24 cellular contexts compared by ENCODE assay signal in the genomic region with DNA sequence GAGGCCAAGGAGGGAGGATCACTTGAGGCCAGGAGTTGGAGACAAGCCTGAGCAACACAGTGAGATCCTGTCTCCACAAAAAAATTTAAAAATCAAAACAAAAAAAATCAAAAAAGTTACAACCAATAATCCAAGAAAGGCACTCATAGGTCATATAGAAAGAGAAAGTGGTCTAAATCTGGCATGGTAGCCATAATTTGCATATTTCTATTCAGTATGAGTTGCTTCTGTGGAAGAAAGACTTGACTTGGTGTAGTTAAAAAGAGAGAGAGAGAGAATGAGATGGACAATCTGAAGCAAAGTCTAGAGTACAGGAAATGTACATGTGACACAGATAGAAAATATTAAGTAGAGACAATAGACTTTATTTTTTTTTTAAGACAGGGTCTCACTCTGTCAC. TPM values are rescaled to one million over a fixed set of nuclear protein-coding genes. Genes with fewer than 3 reads are reported as not detected.
DNase-seq lines count a peak whose midpoint lies in the region; ATAC-seq and TF ChIP-seq lines count a peak whose summit lies in the region.
"Had no signal": no experiment of that assay in that cellular context is flagged by ENCODE, and none has a peak within 500 bp of the region (broad histone marks: within the 10 kb centered on the region; RNA-seq: fewer than 3 reads in every experiment).

No MANE protein-coding gene starts in this region.

- POLR2A ChIA-PET in GM10248 (lab: Yijun Ruan, JAX): no interaction called here

- ATAC-seq in GM18868 (IDR thresholded peaks at IDR 0.05; ENCODE audit: unreplicated experiment): peak; percentile 89
- peak; percentile 86 for ATAC-seq in GM21786 (IDR thresholded peaks at IDR 0.05; ENCODE audit: unreplicated experiment)
- peak; percentile 79 for ATAC-seq in HG03159 (IDR thresholded peaks at IDR 0.05; ENCODE audit: unreplicated experiment)
- ATAC-seq in HG03045 (IDR thresholded peaks at IDR 0.05; ENCODE audit: unreplicated experiment): no peak
- no peak for ATAC-seq in Right ventricle myocardium superior (ENCODE audit: poor library complexity)
- ATAC-seq in GM19035 (IDR thresholded peaks at IDR 0.05; ENCODE audit: unreplicated experiment): no peak
- ATAC-seq: CD8-positive, alpha-beta T cell; HepG2; left ventricle myocardium superior; T-cell had no signal

- intact Hi-C loops in Right ventricle myocardium superior (cut with DNase I): no loop called here

- DNase-seq in GM10248 (ENCODE audit: extremely low spot score) (peak; percentile 59), Right ventricle myocardium superior (no peak), hepatic stellate cell (ENCODE audit: low spot score) (no peak)
- DNase-seq: 8988T; activated CD4-positive, alpha-beta memory T cell treated with anti-CD3 and anti-CD28 coated beads for 36 hours; activated CD4-positive, CD25-positive, alpha-beta regulatory T cell; activated CD8-positive, alpha-beta memory T cell treated with anti-CD3 and anti-CD28 coated beads, Interleukin-2, amount 50 U/mL, for 48 hours; aorta; CD8-positive, alpha-beta T cell; DMS 273 treated with DMSO at 0.1 percent for 48 hours; islet precursor cell; left ventricle myocardium superior; naive B cell; NCI-H1694 treated with DMSO at 0.1 percent for 48 hours; NCI-H524 treated with DMSO at 0.1 percent for 48 hours; NK-92 treated with Interleukin-12 subunit alpha and Interleukin-12 subunit beta, amount 100 ng/mL, for 24 hours; stimulated activated CD8-positive, alpha-beta memory T cell treated with anti-CD3 and anti-CD28 coated beads, Interleukin-4, amount 100 ng/mL, for 48 hours; T-cell had no signal

- TF ChIP-seq CTCF in GM10248 (IDR thresholded peaks at IDR 0.05; ENCODE audit: control extremely low read depth, extremely low read depth, low read depth, missing control alignments): no peak

- CTCF ChIA-PET in GM10248 (lab: Yijun Ruan, JAX): interaction anchor here (1.6 kb wide), 1 partner anchor 11 kb away, joined by 4 read pairs; no protein-coding TSS in a partner anchor

RNA-seq across cellular contexts. Expression of gene JMJD4, which starts 22.5 kb away (rescaled TPM):
- 6.6 TPM for total RNA-seq in Right ventricle myocardium superior

RNA-seq across cellular contexts. Expression of gene SNAP47, which starts 22.6 kb away (rescaled TPM):
- total RNA-seq in Right ventricle myocardium superior: 23.6 TPM

Comparison
In these comparisons a context has a peak if more than half of its experiments do, and no peak if none do; other contexts are left out.
1. ATAC-seq: peak in GM18868 (single experiment), GM21786 (single experiment) and HG03159 (single experiment); none in HG03045 (single experiment), Right ventricle myocardium superior (single experiment) and GM19035 (single experiment).